8 cellular contexts compared by ENCODE assay signal in the genomic region with DNA sequence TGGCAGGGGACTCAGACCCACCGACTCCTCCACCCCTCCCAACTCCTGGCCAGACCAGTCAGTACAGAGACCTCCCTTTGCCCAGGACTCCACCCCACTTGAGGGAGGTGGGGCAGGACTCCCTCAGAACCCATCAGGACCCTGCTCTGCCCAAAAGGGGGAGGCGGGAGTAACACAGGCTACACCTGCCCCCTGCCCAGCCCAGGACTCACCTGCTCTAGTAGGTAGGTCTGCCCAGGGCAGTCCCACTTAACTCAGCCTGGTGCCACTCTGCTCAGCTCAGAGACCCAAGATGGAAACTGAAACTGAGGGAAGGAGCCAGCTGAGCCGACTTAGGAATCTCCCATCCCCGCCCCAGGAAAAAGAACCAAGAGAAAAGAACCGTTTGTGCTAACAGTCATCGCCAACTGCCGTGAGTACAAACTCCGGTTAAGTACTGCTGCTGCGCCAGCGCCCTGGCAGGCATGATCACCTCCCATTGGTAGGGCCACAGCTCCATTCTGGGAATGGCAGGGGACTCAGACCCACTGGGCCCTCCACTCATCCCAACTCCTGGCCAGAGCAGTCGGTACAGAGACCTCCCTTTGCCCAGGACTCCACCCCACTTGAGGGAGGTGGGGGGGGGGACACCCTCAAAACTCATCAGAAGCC. TPM values are rescaled to one million over a fixed set of nuclear protein-coding genes. Genes with fewer than 3 reads are reported as not detected.
A peak's percentile ranks its signal among the peaks of the same experiment; 100 is the strongest.
DNase-seq lines count a peak whose midpoint lies in the region; ATAC-seq and TF ChIP-seq lines count a peak whose summit lies in the region.

No MANE protein-coding gene starts in this region.

- peak overlapping the region; percentile 47 to 85 (median 65) for H3K4me3 ChIP-seq in dorsolateral prefrontal cortex

- intact Hi-C loops in dorsolateral prefrontal cortex (cut with DNase I), result loop anchor here in 1 of 2 donors (2.0 kb wide), 1 partner anchor 87 kb away; no protein-coding TSS in a partner anchor

- ATAC-seq in GM19035 (IDR thresholded peaks at IDR 0.05; ENCODE audit: unreplicated experiment), result peak; percentile 8

- CTCF ChIA-PET in RWPE1 (lab: Yijun Ruan, JAX), result interaction anchor here (0.6 to 1.4 kb wide), 6 partner anchors 11 to 213 kb away, joined by 3 to 5 read pairs (median 3); no protein-coding TSS in a partner anchor

- H3K27ac ChIP-seq in RWPE1, result peak overlapping the region; percentile 90
- peak overlapping the region; percentile 26 to 94 (median 85) for H3K27ac ChIP-seq in dorsolateral prefrontal cortex

- H3K27me3 ChIP-seq in dorsolateral prefrontal cortex, result no peaks in the 10 kb centered on the region

- TF ChIP-seq CTCF in RWPE1 (conservative IDR thresholded peaks at IDR 0.05; ENCODE audit: low read depth) (no peak), dorsolateral prefrontal cortex (IDR thresholded peaks at IDR 0.05 in 54 of 56, conservative IDR thresholded peaks at IDR 0.05 in 2 of 56; ENCODE audit: low read depth in 1 of 56, partially characterized antibody in 56 of 56) (no peak)

- POLR2A ChIA-PET in RWPE1 (lab: Yijun Ruan, JAX; ENCODE audit: low non-redundant PET), result interaction anchor here (0.7 to 1.2 kb wide), 3 partner anchors 8 to 136 kb away, joined by 3 to 9 read pairs (median 4); no protein-coding TSS in a partner anchor

- peak; percentile 68 for DNase-seq in AG08396 (ENCODE audit: low spot score)
- peak; percentile 42 for DNase-seq in RWPE1 (ENCODE audit: low spot score)
- DNase-seq in dorsolateral prefrontal cortex, result peak in 6 of 10 donors; percentile 11 to 68 (median 52)
- DNase-seq in myocyte (ENCODE audit: low read depth), result peak; percentile 54
- no peak for DNase-seq in effector CD4-positive, alpha-beta T cell
- no peak for DNase-seq in HCEC 1CT
- no peak for DNase-seq in activated gamma-delta T cell treated with Interleukin-2 at 50 U/mL for 16 hours

RNA-seq across cellular contexts. Expression of a gene that starts 0.5 kb away (rescaled TPM):
- total RNA-seq in dorsolateral prefrontal cortex (10 to 100 TPM in 119 of 120 experiments, 1 to 10 TPM in 1; 9.3 to 46.1 (median 17.9) TPM), myocyte (9.3 and 11.3 TPM in 2 replicates)
- 12.9 TPM for polyA plus RNA-seq in myocyte (2012)

RNA-seq across cellular contexts. Expression of a gene that starts 9.1 kb away (rescaled TPM):
- total RNA-seq in dorsolateral prefrontal cortex, result 100 to 1,000 TPM in 58 of 120 experiments, 10 to 100 TPM in 62; 65.5 to 174 (median 99.8) TPM
- 26.5 and 32.6 TPM in 2 replicates for total RNA-seq in myocyte
- 32.8 TPM for polyA plus RNA-seq in myocyte (2012)

RNA-seq across cellular contexts. Expression of a gene that starts 10.6 kb away (rescaled TPM):
- total RNA-seq in dorsolateral prefrontal cortex, result 1 to 10 TPM in 8 of 120 experiments, under 1 TPM in 61, not detected in 51; 0.14 to 1.6 (median 0.43) TPM
- total RNA-seq in myocyte, result not detected in 2 replicates
- polyA plus RNA-seq in myocyte (2012), result 0.40 TPM

RNA-seq across cellular contexts. Expression of a gene that starts 13.8 kb away (rescaled TPM):
- total RNA-seq in dorsolateral prefrontal cortex (1 to 10 TPM in 106 of 120 experiments, under 1 TPM in 14; 0.33 to 4.9 (median 1.8) TPM), myocyte (0.05 and 0.36 TPM in 2 replicates)
- polyA plus RNA-seq in myocyte (2012), result 0.15 TPM

RNA-seq across cellular contexts. Expression of a gene that starts 42.8 kb away (rescaled TPM):
- total RNA-seq in dorsolateral prefrontal cortex (100 to 1,000 TPM in 66 of 120 experiments, 10 to 100 TPM in 54; 64.5 to 128 (median 101) TPM), myocyte (73.6 and 73.9 TPM in 2 replicates)
- 148 TPM for polyA plus RNA-seq in myocyte (2012)

Comparison
In these comparisons a context has a peak if more than half of its experiments do, and no peak if none do; other contexts are left out.
1. DNase-seq: peak in AG08396 (single experiment), RWPE1 (single experiment), dorsolateral prefrontal cortex (6 of 10) and myocyte (single experiment); none in effector CD4-positive, alpha-beta T cell (single experiment), HCEC 1CT (single experiment) and activated gamma-delta T cell treated with Interleukin-2 at 50 U/mL for 16 hours (single experiment).